Comparison of ENCODE assay signal across 1 cellular context in the genomic region with DNA sequence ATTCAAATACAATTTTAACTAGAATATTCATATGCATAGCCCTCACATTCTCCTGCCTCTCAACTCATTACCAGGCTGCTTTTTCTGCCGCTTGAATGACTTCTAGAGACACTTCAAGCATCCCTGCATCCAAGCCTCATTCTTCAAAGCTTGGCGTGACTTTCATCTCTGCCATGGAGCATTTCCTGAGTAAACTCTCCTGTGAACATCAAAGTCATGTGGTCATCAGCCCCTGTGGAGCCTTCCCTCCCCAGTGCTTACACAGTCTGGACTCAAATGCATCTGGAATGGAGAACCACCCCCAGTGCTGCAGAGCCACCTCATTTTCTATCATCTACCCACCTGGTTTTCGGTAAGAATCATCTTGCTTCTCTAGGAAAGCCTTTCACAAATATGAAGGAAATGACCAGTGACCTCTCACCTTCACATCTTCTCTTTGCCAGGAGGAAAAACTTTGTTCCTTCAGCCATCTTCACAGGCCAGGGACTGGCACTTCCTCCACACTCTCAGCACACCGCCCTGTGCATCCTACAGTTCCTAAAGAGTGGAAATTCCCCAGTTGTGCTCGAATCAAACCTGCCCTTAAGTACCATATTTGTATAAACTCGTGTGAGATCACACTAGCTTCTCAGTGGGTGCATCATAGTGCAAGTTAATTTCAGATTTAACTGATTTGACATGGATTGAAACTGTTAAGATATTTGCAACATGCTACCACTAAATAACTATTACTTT.
TF ChIP-seq lines count a peak whose summit lies in the region.

No MANE protein-coding gene starts in this region.

TF ChIP-seq in HEK293, 187 proteins besides CTCF, POLR2A, EP300 and RAD21 (continued from another document):
- TF ChIP-seq, protein P1, sequence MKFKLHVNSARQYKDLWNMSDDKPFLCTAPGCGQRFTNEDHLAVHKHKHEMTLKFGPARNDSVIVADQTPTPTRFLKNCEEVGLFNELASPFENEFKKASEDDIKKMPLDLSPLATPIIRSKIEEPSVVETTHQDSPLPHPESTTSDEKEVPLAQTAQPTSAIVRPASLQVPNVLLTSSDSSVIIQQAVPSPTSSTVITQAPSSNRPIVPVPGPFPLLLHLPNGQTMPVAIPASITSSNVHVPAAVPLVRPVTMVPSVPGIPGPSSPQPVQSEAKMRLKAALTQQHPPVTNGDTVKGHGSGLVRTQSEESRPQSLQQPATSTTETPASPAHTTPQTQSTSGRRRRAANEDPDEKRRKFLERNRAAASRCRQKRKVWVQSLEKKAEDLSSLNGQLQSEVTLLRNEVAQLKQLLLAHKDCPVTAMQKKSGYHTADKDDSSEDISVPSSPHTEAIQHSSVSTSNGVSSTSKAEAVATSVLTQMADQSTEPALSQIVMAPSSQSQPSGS (tag by site-specific recombination; IDR thresholded peaks at IDR 0.05; ENCODE audit: low read depth), result no peak
- TF ChIP-seq, protein P2, sequence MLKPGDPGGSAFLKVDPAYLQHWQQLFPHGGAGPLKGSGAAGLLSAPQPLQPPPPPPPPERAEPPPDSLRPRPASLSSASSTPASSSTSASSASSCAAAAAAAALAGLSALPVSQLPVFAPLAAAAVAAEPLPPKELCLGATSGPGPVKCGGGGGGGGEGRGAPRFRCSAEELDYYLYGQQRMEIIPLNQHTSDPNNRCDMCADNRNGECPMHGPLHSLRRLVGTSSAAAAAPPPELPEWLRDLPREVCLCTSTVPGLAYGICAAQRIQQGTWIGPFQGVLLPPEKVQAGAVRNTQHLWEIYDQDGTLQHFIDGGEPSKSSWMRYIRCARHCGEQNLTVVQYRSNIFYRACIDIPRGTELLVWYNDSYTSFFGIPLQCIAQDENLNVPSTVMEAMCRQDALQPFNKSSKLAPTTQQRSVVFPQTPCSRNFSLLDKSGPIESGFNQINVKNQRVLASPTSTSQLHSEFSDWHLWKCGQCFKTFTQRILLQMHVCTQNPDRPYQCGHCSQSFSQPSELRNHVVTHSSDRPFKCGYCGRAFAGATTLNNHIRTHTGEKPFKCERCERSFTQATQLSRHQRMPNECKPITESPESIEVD (tag by site-specific recombination; IDR thresholded peaks at IDR 0.05), result no peak
